Comparison of ENCODE assay signal across 11 cellular contexts in genomic region chr7:28784166-28784870, GRCh38.
A peak's percentile ranks its signal among the peaks of the same experiment; 100 is the strongest.
DNase-seq lines count a peak whose midpoint lies in the region; ATAC-seq and TF ChIP-seq lines count a peak whose summit lies in the region.
"Had no signal": no experiment of that assay in that cellular context is flagged by ENCODE, and none has a peak within 500 bp of the region (broad histone marks: within the 10 kb centered on the region; RNA-seq: fewer than 3 reads in every experiment).

No MANE protein-coding gene starts in this region.

- H3K27ac ChIP-seq in substantia nigra (ENCODE audit: low read depth, low read length, poor library complexity, severe bottlenecking) (peak overlapping the region; percentile 56), adrenal gland (no peak overlapping the region)
- H3K27ac ChIP-seq: KMS-11, spleen had no signal

- H3K4me1 ChIP-seq in adrenal gland (replicated peaks in 1 of 2), result peaks cover 0 to 1% of the 10 kb centered on the region in 2 donors

- intact Hi-C loops in adrenal gland (cut with DNase I), result no loop called here

- 69 to 77% (median 77%) methylated on average over 13 of the region's 13 CpGs for WGBS in adrenal gland, 4 donors

- no peaks in the 10 kb centered on the region for H3K27me3 ChIP-seq in adrenal gland
- H3K27me3 ChIP-seq: spleen had no signal

- H3K4me3 ChIP-seq in fibroblast of mammary gland (ENCODE audit: control insufficient read depth, low read depth, low read length) (no peak overlapping the region), adrenal gland (no peak overlapping the region)
- H3K4me3 ChIP-seq: spleen had no signal

- no peak for ATAC-seq in GM18873 (IDR thresholded peaks at IDR 0.05; ENCODE audit: low FRiP score, unreplicated experiment)

- TF ChIP-seq CTCF in fibroblast of mammary gland (conservative IDR thresholded peaks at IDR 0.05; ENCODE audit: control insufficient read depth, insufficient read depth, low read depth, low read length), result no peak
- no peak for TF ChIP-seq CTCF in adrenal gland (IDR thresholded peaks at IDR 0.05)

- no peak for TF ChIP-seq POLR2A in adrenal gland (IDR thresholded peaks at IDR 0.05)

- DNase-seq in activated T-cell treated with anti-CD3 and anti-CD28 coated beads, Interleukin-2, amount 50 U/mL, for 48 hours, result peak; percentile 19 to 20
- DNase-seq in activated T-cell treated with anti-CD3 and anti-CD28 coated beads, Interleukin-2, amount 50 U/mL, for 1 hour, result no peak
- DNase-seq in NCI-H345 treated with DMSO at 0.1 percent for 48 hours (lab: John Stamatoyannopoulos, UW; ENCODE audit: unreplicated experiment), result peak; percentile 6
- DNase-seq in fibroblast of mammary gland (ENCODE audit: low read depth), result peak; percentile 49
- DNase-seq in substantia nigra (lab: John Stamatoyannopoulos, UW), result no peak
- no peak for DNase-seq in adrenal gland
- DNase-seq in globus pallidus (ENCODE audit: low spot score), result no peak
- DNase-seq: GOT3, spleen had no signal

- H3K36me3 ChIP-seq in adrenal gland (replicated peaks in 1 of 2), result no peaks in the 10 kb centered on the region
- H3K36me3 ChIP-seq: spleen had no signal

- H3K9me3 ChIP-seq in adrenal gland (replicated peaks in 1 of 3), result no peaks in the 10 kb centered on the region
- H3K9me3 ChIP-seq: spleen had no signal

Comparison
In these comparisons a context has a peak if more than half of its experiments do, and no peak if none do; other contexts are left out.
1. DNase-seq: peak in activated T-cell treated with anti-CD3 and anti-CD28 coated beads, Interleukin-2, amount 50 U/mL, for 48 hours (2 of 2), NCI-H345 treated with DMSO at 0.1 percent for 48 hours (single experiment) and fibroblast of mammary gland (single experiment); none in activated T-cell treated with anti-CD3 and anti-CD28 coated beads, Interleukin-2, amount 50 U/mL, for 1 hour (single experiment), substantia nigra (0 of 49), adrenal gland (0 of 7) and globus pallidus (single experiment).